In the genomic region with DNA sequence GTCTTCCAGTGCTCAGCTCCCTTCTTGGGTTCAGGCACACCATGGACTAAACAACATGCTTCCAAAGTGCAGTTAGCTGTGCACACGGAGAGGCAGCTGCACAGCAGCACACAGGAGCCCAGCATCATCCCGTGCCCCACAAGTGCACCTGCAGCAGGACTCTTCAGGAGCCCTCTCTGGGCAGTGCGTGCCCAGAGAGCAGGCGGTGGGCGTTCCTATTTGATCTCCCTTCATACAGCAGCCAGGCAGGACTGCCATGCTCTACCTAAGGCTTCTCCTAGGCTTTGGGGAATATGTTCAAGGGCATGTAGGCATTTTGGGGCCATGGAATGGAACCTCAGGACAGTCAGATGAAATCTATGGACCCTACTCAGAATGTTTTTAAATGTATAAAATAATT, we compare ENCODE assay signal across 14 cellular contexts. TPM values are rescaled to one million over a fixed set of nuclear protein-coding genes. Genes with fewer than 3 reads are reported as not detected.
DNase-seq lines count a peak whose midpoint lies in the region; ATAC-seq and TF ChIP-seq lines count a peak whose summit lies in the region.
"Had no signal": no experiment of that assay in that cellular context is flagged by ENCODE, and none has a peak within 500 bp of the region (broad histone marks: within the 10 kb centered on the region; RNA-seq: fewer than 3 reads in every experiment).

No MANE protein-coding gene starts in this region.

- H3K27ac Mint-ChIP-seq in nephron progenitor cell, result no peak overlapping the region
- H3K27ac Mint-ChIP-seq: CD4-positive, alpha-beta T cell had no signal

- H3K36me3 ChIP-seq in right atrium auricular region, result no peaks in the 10 kb centered on the region
- peaks cover 0 to 51% (median 0%) of the 10 kb centered on the region in 4 donors for H3K36me3 ChIP-seq in esophagus muscularis mucosa
- H3K36me3 ChIP-seq: HAP-1 had no signal

- no peak overlapping the region for H3K4me3 ChIP-seq in right atrium auricular region
- H3K4me3 ChIP-seq in esophagus muscularis mucosa, result no peak overlapping the region
- H3K4me3 ChIP-seq: A549, HAP-1 had no signal

- ATAC-seq in left cardiac atrium, result no peak
- ATAC-seq: A549 had no signal

- WGBS in esophagus muscularis mucosa, result 84% methylated on average over 5 of the region's 5 CpGs

- H3K4me1 Mint-ChIP-seq in nephron progenitor cell, result peaks cover 13% of the 10 kb centered on the region

- H3K4me3 Mint-ChIP-seq in nephron progenitor cell, result no peak overlapping the region
- H3K4me3 Mint-ChIP-seq: CD4-positive, alpha-beta T cell had no signal

- no peak for TF ChIP-seq EP300 in esophagus muscularis mucosa (IDR thresholded peaks at IDR 0.05)

- H3K4me1 ChIP-seq in right atrium auricular region, result no peaks in the 10 kb centered on the region
- no peaks in the 10 kb centered on the region for H3K4me1 ChIP-seq in esophagus muscularis mucosa
- H3K4me1 ChIP-seq: A549, Caco-2, HAP-1 had no signal

- H3K9me3 ChIP-seq in right atrium auricular region, result peaks cover 0 to 8% of the 10 kb centered on the region in 2 donors
- peaks cover 0 to 3% (median 0%) of the 10 kb centered on the region in 4 donors for H3K9me3 ChIP-seq in esophagus muscularis mucosa
- H3K9me3 ChIP-seq: A549, Caco-2, HAP-1 had no signal

- intact Hi-C loops in left cardiac atrium (cut with DNase I), result no loop called here
- intact Hi-C loops in esophagus muscularis mucosa (cut with DNase I), result no loop called here
- intact Hi-C loops in posterior vena cava (cut with DNase I), result no loop called here

- H3K9me3 Mint-ChIP-seq in nephron progenitor cell, result no peaks in the 10 kb centered on the region
- H3K9me3 Mint-ChIP-seq: CD4-positive, alpha-beta T cell had no signal

- no peaks in the 10 kb centered on the region for H3K27me3 ChIP-seq in right atrium auricular region
- peaks cover 0 to 37% (median 2%) of the 10 kb centered on the region in 4 donors for H3K27me3 ChIP-seq in esophagus muscularis mucosa

- no peak for TF ChIP-seq POLR2A in esophagus muscularis mucosa (IDR thresholded peaks at IDR 0.05; ENCODE audit: low read depth)

- DNase-seq in right atrium auricular region (ENCODE audit: low spot score) (peak; percentile 23), left cardiac atrium (no peak), esophagus muscularis mucosa (ENCODE audit: extremely low spot score) (peak; percentile 84), posterior vena cava (ENCODE audit: low spot score) (peak; percentile 35), nephron progenitor cell (no peak), NCI-H1930 (lab: John Stamatoyannopoulos, UW) (no peak), HPDE6-E6E7 (ENCODE audit: extremely low spot score) (no peak)
- DNase-seq: AML-193; Caco-2; CD4-positive, alpha-beta T cell had no signal

- H3K27ac ChIP-seq in right atrium auricular region, result no peak overlapping the region
- H3K27ac ChIP-seq in esophagus muscularis mucosa (replicated peaks in 1 of 4), result no peak overlapping the region
- H3K27ac ChIP-seq: A549, C4-2B had no signal

- peaks cover 42% of the 10 kb centered on the region for H3K27me3 Mint-ChIP-seq in nephron progenitor cell (ENCODE audit: low read depth, poor library complexity)

- TF ChIP-seq CTCF in right atrium auricular region (IDR thresholded peaks at IDR 0.05) (no peak), esophagus muscularis mucosa (IDR thresholded peaks at IDR 0.05) (no peak), nephron progenitor cell (IDR thresholded peaks at IDR 0.05) (no peak)

- no peaks in the 10 kb centered on the region for H3K36me3 Mint-ChIP-seq in nephron progenitor cell (ENCODE audit: low read depth)

RNA-seq across cellular contexts. Expression of gene ANO2, which starts 35.5 kb away (rescaled TPM):
- total RNA-seq in right atrium auricular region, result 1 to 10 TPM; 2.8 to 9.3 TPM
- 10 to 100 TPM; 11.5 to 23.4 TPM for total RNA-seq in left cardiac atrium
- 10 to 100 TPM in 1 of 4 donors, 1 to 10 TPM in 3; 4.0 to 17.9 (median 5.1) TPM for total RNA-seq in esophagus muscularis mucosa
- total RNA-seq in posterior vena cava, result 10 to 100 TPM in 1 of 2 donors, 1 to 10 TPM in 1; 9.2 to 16.4 TPM
- total RNA-seq: CD4-positive, alpha-beta T cell; HT-29 had no signal

Comparison
In these comparisons a context has a peak if more than half of its experiments do, and no peak if none do; other contexts are left out.
1. DNase-seq: peak in right atrium auricular region (single experiment), esophagus muscularis mucosa (single experiment) and posterior vena cava (single experiment); none in left cardiac atrium (single experiment), nephron progenitor cell (single experiment), NCI-H1930 (0 of 2) and HPDE6-E6E7 (single experiment).